ENCODE assay signal across 11 cellular contexts in the genomic region with DNA sequence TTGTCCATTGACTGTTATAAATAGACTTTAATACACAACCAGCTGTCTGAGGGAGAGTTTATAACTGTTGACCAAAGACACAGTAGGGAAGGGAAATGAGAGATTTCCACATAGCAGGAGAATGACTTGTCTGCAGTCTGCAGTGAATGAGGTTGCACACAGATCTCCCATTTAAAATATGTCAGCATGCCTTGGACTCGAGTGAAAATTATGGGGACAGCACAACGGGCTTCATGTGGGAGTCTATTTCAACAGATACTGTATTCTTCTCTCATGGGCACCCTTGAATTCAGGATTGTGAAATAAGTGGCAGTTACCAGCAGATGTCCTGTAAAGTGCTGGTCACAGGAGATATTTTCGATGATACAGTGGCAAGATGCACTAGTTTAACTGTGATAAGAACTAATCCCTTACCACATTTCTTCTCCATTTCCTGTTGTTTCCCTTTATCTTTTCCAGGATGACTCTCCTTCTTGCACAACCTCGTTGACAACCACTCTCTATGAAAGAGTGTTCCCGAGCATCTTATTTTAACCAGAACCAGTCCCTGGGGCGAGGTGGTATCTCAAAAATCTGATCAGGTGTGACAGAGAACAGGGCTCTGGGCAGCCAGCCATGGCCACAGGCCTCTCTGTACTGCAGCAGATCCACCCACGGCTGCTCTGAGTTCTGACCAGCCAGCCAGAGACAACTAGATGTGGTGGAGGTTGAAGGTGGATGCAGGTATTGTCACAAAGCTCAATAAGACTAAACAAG. TPM values are rescaled to one million over a fixed set of nuclear protein-coding genes. Genes with fewer than 3 reads are reported as not detected.
DNase-seq lines count a peak whose midpoint lies in the region; ATAC-seq and TF ChIP-seq lines count a peak whose summit lies in the region.
"Had no signal": no experiment of that assay in that cellular context is flagged by ENCODE, and none has a peak within 500 bp of the region (broad histone marks: within the 10 kb centered on the region; RNA-seq: fewer than 3 reads in every experiment).

No MANE protein-coding gene starts in this region.

- peak; percentile 21; the same call in 1 of the 3 replicates for ATAC-seq in RWPE2 (ENCODE audit: low read depth)
- ATAC-seq in HG03045 (IDR thresholded peaks at IDR 0.05; ENCODE audit: unreplicated experiment) = no peak

- no peak overlapping the region for H3K27ac ChIP-seq in RWPE2 (ENCODE audit: poor library complexity, severe bottlenecking)
- peak overlapping the region in 6 of 8 donors; percentile 1 to 62 (median 30) for H3K27ac ChIP-seq in spleen
- H3K27ac ChIP-seq: 22Rv1, stomach had no signal

- peaks cover 3% of the 10 kb centered on the region for H3K4me1 ChIP-seq in RWPE2 (ENCODE audit: insufficient read depth, poor library complexity, severe bottlenecking)
- H3K4me1 ChIP-seq in spleen = peaks cover 12 to 80% (median 41%) of the 10 kb centered on the region in 6 donors

- TF ChIP-seq CTCF in RWPE2 (IDR thresholded peaks at IDR 0.05; ENCODE audit: poor library complexity, severe bottlenecking) = no peak
- TF ChIP-seq CTCF in spleen (IDR thresholded peaks at IDR 0.05 in 8 of 11, conservative IDR thresholded peaks at IDR 0.05 in 3 of 11) = no peak

- 27 to 45% (median 32%) methylated on average over 7 of the region's 7 CpGs for WGBS in spleen, 5 donors

- TF ChIP-seq POLR2A in spleen (IDR thresholded peaks at IDR 0.05) = no peak

- H3K4me3 ChIP-seq in RWPE2 (ENCODE audit: severe bottlenecking) (no peak overlapping the region), spleen (no peak overlapping the region)
- H3K4me3 ChIP-seq: stomach had no signal

- intact Hi-C loops in spleen (cut with DNase I; ENCODE audit: low total_unique reads) = no loop called here

- H3K36me3 ChIP-seq in RWPE2 (ENCODE audit: low read depth) (no peaks in the 10 kb centered on the region), spleen (no peaks in the 10 kb centered on the region)
- H3K36me3 ChIP-seq: stomach had no signal

- H3K9me3 ChIP-seq in RWPE2 (ENCODE audit: severe bottlenecking) (no peaks in the 10 kb centered on the region), spleen (no peaks in the 10 kb centered on the region)
- H3K9me3 ChIP-seq: stomach had no signal

- peak; percentile 7 for DNase-seq in NCI-H146 (lab: John Stamatoyannopoulos, UW)
- no peak for DNase-seq in NCI-H146 treated with DMSO at 0.1 percent for 48 hours (lab: John Stamatoyannopoulos, UW; ENCODE audit: unreplicated experiment)
- no peak for DNase-seq in RWPE2 (ENCODE audit: low spot score)
- peak; percentile 59 for DNase-seq in germinal center (ENCODE audit: low spot score)
- peak; percentile 89 for DNase-seq in spleen
- no peak for DNase-seq in activated CD8-positive, alpha-beta memory T cell treated with anti-CD3 and anti-CD28 coated beads, Interleukin-2, amount 50 U/mL, for 48 hours
- DNase-seq in NCI-H446 (lab: John Stamatoyannopoulos, UW) = no peak
- DNase-seq: activated CD4-positive, alpha-beta T cell treated with anti-CD3 and anti-CD28 coated beads, Interleukin-2, amount 10 ng/mL, durations not matched to agents 7 days and 5 days; stomach had no signal

- H3K27me3 ChIP-seq in RWPE2 (ENCODE audit: insufficient read depth, poor library complexity, severe bottlenecking) (no peaks in the 10 kb centered on the region), spleen (replicated peaks in 1 of 7) (no peaks in the 10 kb centered on the region)
- H3K27me3 ChIP-seq: stomach had no signal

RNA-seq across cellular contexts. Expression of a gene that starts 51.5 kb away (rescaled TPM):
- total RNA-seq in spleen = 10 to 100 TPM; 57.3 to 85.4 (median 73.6) TPM
- polyA plus RNA-seq in spleen = 10 to 100 TPM; 24.7 to 35.4 (median 27.6) TPM

Comparison
In these comparisons a context has a peak if more than half of its experiments do, and no peak if none do; other contexts are left out.
1. DNase-seq: peak in NCI-H146 (single experiment), germinal center (single experiment) and spleen (single experiment); none in NCI-H146 treated with DMSO at 0.1 percent for 48 hours (single experiment), RWPE2 (single experiment), activated CD8-positive, alpha-beta memory T cell treated with anti-CD3 and anti-CD28 coated beads, Interleukin-2, amount 50 U/mL, for 48 hours (single experiment) and NCI-H446 (0 of 2).